In the genomic region with DNA sequence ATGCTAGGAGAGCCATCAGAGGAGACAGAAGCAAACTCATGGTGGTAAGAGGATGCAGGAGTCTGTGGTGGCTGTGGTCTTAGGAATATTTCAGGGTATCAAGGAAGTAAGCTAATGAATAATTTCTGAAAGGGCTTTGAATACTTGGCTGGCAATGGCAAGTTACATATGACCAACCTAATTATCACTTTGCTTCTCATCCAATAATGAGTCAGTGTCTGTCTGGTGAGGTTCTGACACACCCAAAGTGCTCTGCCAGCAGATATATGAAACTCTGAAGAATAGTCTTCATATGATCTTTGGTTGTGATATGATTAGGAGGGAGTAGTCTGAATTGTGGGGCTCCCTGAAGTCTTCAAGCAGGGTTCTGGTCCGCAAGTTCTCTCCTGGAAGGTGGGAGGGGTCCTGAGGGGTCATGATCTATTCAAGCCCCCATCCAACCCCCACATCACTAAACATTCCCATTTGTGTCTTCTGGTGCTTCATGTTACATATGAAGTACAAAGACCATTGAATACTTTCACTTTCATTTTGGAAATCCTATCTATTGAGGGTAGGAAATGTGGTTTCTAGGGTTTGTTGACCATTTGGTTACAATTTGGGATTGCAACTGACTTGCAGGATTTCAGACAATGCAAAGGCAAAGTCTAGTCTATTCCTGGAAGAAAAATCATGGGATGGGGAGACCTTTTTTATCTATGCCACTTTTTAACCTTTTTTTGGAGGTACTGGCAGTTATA, we compare ENCODE assay signal across 9 cellular contexts.
A peak's percentile ranks its signal among the peaks of the same experiment; 100 is the strongest.
DNase-seq lines count a peak whose midpoint lies in the region; ATAC-seq, FAIRE-seq and TF ChIP-seq lines count a peak whose summit lies in the region.
"Had no signal": no experiment of that assay in that cellular context is flagged by ENCODE, and none has a peak within 500 bp of the region (broad histone marks: within the 10 kb centered on the region; RNA-seq: fewer than 3 reads in every experiment).

No MANE protein-coding gene starts in this region.

- DNase-seq in natural killer cell treated with Interleukin-12 subunit alpha and Interleukin-12 subunit beta and Interleukin-15 and Interleukin-18, amount 100 ng/mL, for 72 hours (ENCODE audit: low spot score) = no peak
- DNase-seq in natural killer cell = no peak
- DNase-seq in RCC 7860 (ENCODE audit: low spot score) = peak; percentile 69
- no peak for DNase-seq in effector memory CD8-positive, alpha-beta T cell
- DNase-seq in type B pancreatic cell (ENCODE audit: extremely low spot score, unreplicated experiment) = no peak
- no peak for DNase-seq in NCI-H2196 treated with DMSO at 0.1 percent for 48 hours (lab: John Stamatoyannopoulos, UW; ENCODE audit: unreplicated experiment)
- DNase-seq in lower lobe of right lung = no peak
- DNase-seq: NK-92 treated with Interleukin-12 subunit alpha and Interleukin-12 subunit beta, amount 100 ng/mL, for 24 hours had no signal

- H3K9me3 Mint-ChIP-seq in natural killer cell treated with Interleukin-12 subunit alpha and Interleukin-12 subunit beta and Interleukin-15 and Interleukin-18, amount 100 ng/mL, for 72 hours = no peaks in the 10 kb centered on the region
- H3K9me3 Mint-ChIP-seq in natural killer cell = peaks cover 0 to 2% of the 10 kb centered on the region in 2 donors
- H3K9me3 Mint-ChIP-seq in effector memory CD8-positive, alpha-beta T cell = no peaks in the 10 kb centered on the region
- H3K9me3 Mint-ChIP-seq in type B pancreatic cell = peaks cover 5% of the 10 kb centered on the region

- intact Hi-C loops in natural killer cell (cut with micrococcal nuclease) (no loop called here), lower lobe of right lung (cut with DNase I) (no loop called here)

- H3K36me3 Mint-ChIP-seq in natural killer cell treated with Interleukin-12 subunit alpha and Interleukin-12 subunit beta and Interleukin-15 and Interleukin-18, amount 100 ng/mL, for 72 hours = no peaks in the 10 kb centered on the region
- no peaks in the 10 kb centered on the region for H3K36me3 Mint-ChIP-seq in natural killer cell
- no peaks in the 10 kb centered on the region for H3K36me3 Mint-ChIP-seq in effector memory CD8-positive, alpha-beta T cell (ENCODE audit: insufficient read depth)
- H3K36me3 Mint-ChIP-seq in type B pancreatic cell = no peaks in the 10 kb centered on the region

- H3K4me3 ChIP-seq in lower lobe of right lung = no peak overlapping the region

- FAIRE-seq in RCC 7860 (lab: Jason Lieb, UNC) = peak; percentile 90

- H3K27me3 Mint-ChIP-seq in natural killer cell treated with Interleukin-12 subunit alpha and Interleukin-12 subunit beta and Interleukin-15 and Interleukin-18, amount 100 ng/mL, for 72 hours = peaks cover 0 to 3% of the 10 kb centered on the region in 2 donors
- H3K27me3 Mint-ChIP-seq in natural killer cell (ENCODE audit: low read depth in 2 of 2) = peaks cover 5 to 7% of the 10 kb centered on the region in 2 donors
- H3K27me3 Mint-ChIP-seq in effector memory CD8-positive, alpha-beta T cell = no peaks in the 10 kb centered on the region
- H3K27me3 Mint-ChIP-seq in type B pancreatic cell = no peaks in the 10 kb centered on the region

- peaks cover 7 to 24% of the 10 kb centered on the region in 2 donors for H3K4me1 Mint-ChIP-seq in natural killer cell treated with Interleukin-12 subunit alpha and Interleukin-12 subunit beta and Interleukin-15 and Interleukin-18, amount 100 ng/mL, for 72 hours (ENCODE audit: low read depth in 2 of 2)
- H3K4me1 Mint-ChIP-seq in natural killer cell = peaks cover 10 to 16% of the 10 kb centered on the region in 2 donors
- peaks cover 9 to 14% of the 10 kb centered on the region in 2 donors for H3K4me1 Mint-ChIP-seq in effector memory CD8-positive, alpha-beta T cell (ENCODE audit: low read depth in 2 of 2)
- peaks cover 7% of the 10 kb centered on the region for H3K4me1 Mint-ChIP-seq in type B pancreatic cell (ENCODE audit: unreplicated experiment)

- no peaks in the 10 kb centered on the region for H3K27me3 ChIP-seq in lower lobe of right lung (ENCODE audit: low read depth)

- peak; percentile 43 to 88 for ATAC-seq in natural killer cell treated with Interleukin-12 subunit alpha and Interleukin-12 subunit beta and Interleukin-15 and Interleukin-18, amount 100 ng/mL, for 72 hours
- ATAC-seq in natural killer cell (no peak), lower lobe of right lung (no peak), GM18511 (IDR thresholded peaks at IDR 0.05; ENCODE audit: unreplicated experiment) (no peak)
- peak; percentile 42 for ATAC-seq in effector memory CD8-positive, alpha-beta T cell (replicated peaks)

- H3K4me3 Mint-ChIP-seq in natural killer cell treated with Interleukin-12 subunit alpha and Interleukin-12 subunit beta and Interleukin-15 and Interleukin-18, amount 100 ng/mL, for 72 hours = peak overlapping the region; percentile 69
- H3K4me3 Mint-ChIP-seq in natural killer cell (no peak overlapping the region), type B pancreatic cell (no peak overlapping the region)
- H3K4me3 Mint-ChIP-seq in effector memory CD8-positive, alpha-beta T cell = peak overlapping the region; percentile 72 to 74

- peak overlapping the region in 1 of 2 donors; percentile 57 for H3K27ac Mint-ChIP-seq in natural killer cell treated with Interleukin-12 subunit alpha and Interleukin-12 subunit beta and Interleukin-15 and Interleukin-18, amount 100 ng/mL, for 72 hours
- no peak overlapping the region for H3K27ac Mint-ChIP-seq in natural killer cell
- H3K27ac Mint-ChIP-seq in effector memory CD8-positive, alpha-beta T cell = peak overlapping the region; percentile 74 to 85
- peak overlapping the region; percentile 40 for H3K27ac Mint-ChIP-seq in type B pancreatic cell

- H3K27ac ChIP-seq in lower lobe of right lung = no peak overlapping the region

- no peaks in the 10 kb centered on the region for H3K36me3 ChIP-seq in lower lobe of right lung

- peaks cover 21% of the 10 kb centered on the region for H3K4me1 ChIP-seq in lower lobe of right lung

- H3K9me3 ChIP-seq in lower lobe of right lung = no peaks in the 10 kb centered on the region

- TF ChIP-seq CTCF in natural killer cell (IDR thresholded peaks at IDR 0.05) = no peak
- no peak for TF ChIP-seq CTCF in type B pancreatic cell (conservative IDR thresholded peaks at IDR 0.05)
- no peak for TF ChIP-seq CTCF in lower lobe of right lung (IDR thresholded peaks at IDR 0.05)

Comparison
In these comparisons a context has a peak if more than half of its experiments do, and no peak if none do; other contexts are left out.
1. ATAC-seq: peak in natural killer cell treated with Interleukin-12 subunit alpha and Interleukin-12 subunit beta and Interleukin-15 and Interleukin-18, amount 100 ng/mL, for 72 hours (2 of 2) and effector memory CD8-positive, alpha-beta T cell (single experiment); none in natural killer cell (0 of 3), lower lobe of right lung (0 of 2) and GM18511 (single experiment).
2. H3K4me3 Mint-ChIP-seq: peak in natural killer cell treated with Interleukin-12 subunit alpha and Interleukin-12 subunit beta and Interleukin-15 and Interleukin-18, amount 100 ng/mL, for 72 hours (single experiment) and effector memory CD8-positive, alpha-beta T cell (2 of 2); none in natural killer cell (single experiment) and type B pancreatic cell (single experiment).
3. H3K27ac Mint-ChIP-seq: peak in effector memory CD8-positive, alpha-beta T cell (2 of 2) and type B pancreatic cell (single experiment); none in natural killer cell (0 of 2).